In the genomic region with DNA sequence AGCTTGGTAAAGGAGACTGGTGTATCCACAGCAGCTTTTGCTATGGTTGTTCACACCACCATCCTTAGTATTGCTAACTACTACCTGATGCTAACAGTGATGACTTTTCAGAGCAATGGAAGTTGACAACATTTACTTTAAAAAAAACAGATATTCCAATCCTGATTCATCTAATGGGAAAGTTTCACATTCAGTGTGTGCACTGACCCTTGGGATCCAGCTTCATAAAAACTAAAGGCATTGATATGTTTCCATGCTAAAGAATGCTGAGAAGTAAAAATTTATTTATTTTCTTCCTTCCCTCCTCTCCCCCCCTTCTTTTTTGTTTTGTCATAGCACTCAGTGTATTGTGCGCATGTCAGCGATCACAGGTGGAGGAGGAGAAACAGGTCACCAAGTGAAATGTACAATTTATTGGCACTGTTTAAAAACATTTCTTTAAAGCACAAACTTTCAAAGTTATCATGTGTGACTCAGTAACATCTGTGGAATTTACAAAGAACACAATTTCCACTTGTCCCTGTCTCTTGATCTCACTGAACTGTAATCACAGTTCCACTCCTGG, we compare ENCODE assay signal across 23 cellular contexts.
"Had no signal": no experiment of that assay in that cellular context is flagged by ENCODE, and none has a peak within 500 bp of the region (broad histone marks: within the 10 kb centered on the region; RNA-seq: fewer than 3 reads in every experiment).

No MANE protein-coding gene starts in this region.

- H3K4me1 ChIP-seq: SJSA1 had no signal

- FAIRE-seq: HepG2, RCC 7860 had no signal

- DNase-seq: IMR-90, Karpas-422, KG1, MG63, NCI-H1092 treated with DMSO at 0.1 percent for 48 hours, NCI-H1436, NCI-H187, NCI-H2029, NCI-H2081 treated with DMSO at 0.1 percent for 48 hours, NCI-H2171, NCI-H226, NCI-H446, NCI-H510A, NCI-H524 treated with DMSO at 0.1 percent for 48 hours, NCI-H69, NCI-H774, Right ventricle myocardium superior, RPMI8226, SIG-M5 had no signal

- H3K27ac ChIP-seq: SJSA1, SK-N-MC had no signal

- H3K36me3 ChIP-seq: MG63, SJSA1 had no signal

- H3K4me3 ChIP-seq: MG63, SJSA1, SK-N-MC had no signal

- H3K27me3 ChIP-seq: MG63, SJSA1 had no signal

- H3K9me3 ChIP-seq: MG63, SJSA1 had no signal
